ENCODE assay signal across 15 cellular contexts in the genomic region with DNA sequence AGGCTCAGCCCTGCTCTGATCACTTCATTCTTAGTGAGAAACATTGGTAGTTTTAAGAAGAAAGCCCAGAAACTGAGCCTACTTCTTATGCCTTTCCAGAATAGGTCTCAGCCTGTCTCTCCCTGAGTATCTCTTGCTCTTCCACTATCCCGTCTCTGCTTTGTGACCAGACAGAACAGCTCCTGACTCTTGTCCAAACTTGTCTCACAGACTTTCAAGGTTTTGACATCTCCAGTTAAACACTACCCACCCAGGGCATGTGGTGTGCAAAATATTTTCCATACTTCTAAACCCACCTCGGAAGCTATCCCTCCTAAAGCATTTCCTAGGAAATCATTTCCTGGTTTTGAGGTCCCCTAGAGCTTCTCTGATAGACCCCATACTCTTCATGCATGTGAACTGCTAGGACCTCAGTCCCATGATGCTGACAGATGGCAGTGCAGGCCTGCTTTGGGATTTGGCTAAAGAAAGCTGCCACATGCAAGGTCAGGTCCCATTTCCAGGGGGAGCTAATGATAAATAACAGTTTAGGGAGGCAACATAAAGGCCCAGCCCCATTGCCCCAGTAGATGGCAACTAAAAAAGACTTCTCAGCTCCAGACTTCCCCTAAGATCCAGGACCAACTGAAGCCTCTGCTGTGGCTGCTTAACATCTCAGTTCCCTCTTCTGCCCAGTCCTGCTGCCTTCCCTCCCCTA.
"Had no signal": no experiment of that assay in that cellular context is flagged by ENCODE, and none has a peak within 500 bp of the region (broad histone marks: within the 10 kb centered on the region; RNA-seq: fewer than 3 reads in every experiment).

No MANE protein-coding gene starts in this region.

- FAIRE-seq: frontal cortex, TTC549 had no signal

- H3K4me3 Mint-ChIP-seq: activated CD4-positive, alpha-beta memory T cell treated with anti-CD3 and anti-CD28 coated beads for 36 hours; activated CD4-positive, alpha-beta T cell treated with anti-CD3 and anti-CD28 coated beads for 36 hours; activated naive CD8-positive, alpha-beta T cell treated with anti-CD3 and anti-CD28 coated beads for 36 hours; nephron progenitor cell; T-helper 2 cell treated with Interferon-gamma antibody and Interleukin-4, amounts not matched to agents 5 μg/mL and 100 μg/mL, for 36 hours had no signal

- ATAC-seq: activated CD4-positive, alpha-beta T cell treated with anti-CD3 and anti-CD28 coated beads for 36 hours; left lung had no signal

- H3K4me3 ChIP-seq: left lung had no signal

- H3K36me3 Mint-ChIP-seq: activated CD4-positive, alpha-beta memory T cell treated with anti-CD3 and anti-CD28 coated beads for 36 hours; activated naive CD8-positive, alpha-beta T cell treated with anti-CD3 and anti-CD28 coated beads for 36 hours had no signal

- H3K4me1 Mint-ChIP-seq: activated CD4-positive, alpha-beta T cell treated with anti-CD3 and anti-CD28 coated beads for 36 hours; activated naive CD8-positive, alpha-beta T cell treated with anti-CD3 and anti-CD28 coated beads for 36 hours; nephron progenitor cell had no signal

- DNase-seq: activated CD4-positive, alpha-beta memory T cell treated with anti-CD3 and anti-CD28 coated beads for 36 hours; activated CD4-positive, alpha-beta T cell treated with anti-CD3 and anti-CD28 coated beads for 36 hours; activated naive CD8-positive, alpha-beta T cell treated with anti-CD3 and anti-CD28 coated beads for 36 hours; activated T-cell treated with anti-CD3 and anti-CD28 coated beads for 4 hours; amniotic stem cell; dermis blood vessel endothelial cell; left lung; nephron progenitor cell; occipital lobe; retina; stimulated activated CD8-positive, alpha-beta memory T cell treated with anti-CD3 and anti-CD28 coated beads, Interleukin-4, amount 100 ng/mL, for 48 hours; stimulated activated naive CD4-positive, alpha-beta T cell had no signal

- H3K9me3 ChIP-seq: left lung had no signal

- H3K4me1 ChIP-seq: left lung had no signal

- H3K27ac ChIP-seq: left lung had no signal

- H3K9me3 Mint-ChIP-seq: activated CD4-positive, alpha-beta memory T cell treated with anti-CD3 and anti-CD28 coated beads for 36 hours; nephron progenitor cell; T-helper 2 cell treated with Interferon-gamma antibody and Interleukin-4, amounts not matched to agents 5 μg/mL and 100 μg/mL, for 36 hours had no signal

- H3K27ac Mint-ChIP-seq: activated CD4-positive, alpha-beta memory T cell treated with anti-CD3 and anti-CD28 coated beads for 36 hours; activated CD4-positive, alpha-beta T cell treated with anti-CD3 and anti-CD28 coated beads for 36 hours; activated naive CD8-positive, alpha-beta T cell treated with anti-CD3 and anti-CD28 coated beads for 36 hours; nephron progenitor cell; T-helper 2 cell treated with Interferon-gamma antibody and Interleukin-4, amounts not matched to agents 5 μg/mL and 100 μg/mL, for 36 hours had no signal

- H3K27me3 ChIP-seq: left lung had no signal

- H3K36me3 ChIP-seq: left lung had no signal
